Comparison of ENCODE assay signal across 23 cellular contexts in genomic region chr12:24773996-24774395, GRCh38.
"Had no signal": no experiment of that assay in that cellular context is flagged by ENCODE, and none has a peak within 500 bp of the region (broad histone marks: within the 10 kb centered on the region; RNA-seq: fewer than 3 reads in every experiment).

No MANE protein-coding gene starts in this region.

- H3K4me3 ChIP-seq: esophagus muscularis mucosa had no signal

- DNase-seq: activated CD4-positive, alpha-beta memory T cell treated with anti-CD3 and anti-CD28 coated beads, Interleukin-2, amount 10 ng/mL, durations not matched to agents 7 days and 5 days; activated CD4-positive, alpha-beta T cell treated with anti-CD3 and anti-CD28 coated beads for 1 hour; activated CD4-positive, alpha-beta T cell treated with anti-CD3 and anti-CD28 coated beads for 4 hours; activated CD4-positive, alpha-beta T cell treated with anti-CD3 and anti-CD28 coated beads, Interleukin-2, amount 10 ng/mL, durations not matched to agents 7 days and 5 days; activated CD4-positive, alpha-beta T cell treated with anti-CD3 and anti-CD28 coated beads, Interleukin-2, amount 50 U/mL, for 4 hours; activated effector memory CD4-positive, alpha-beta T cell treated with Interleukin-2 at 50 U/mL for 16 hours; activated gamma-delta T cell treated with Interleukin-2 at 50 U/mL for 16 hours; activated naive CD4-positive, alpha-beta T cell treated with anti-CD3 and anti-CD28 coated beads, Interleukin-2, amount 50 U/mL, for 16 hours; activated naive CD4-positive, alpha-beta T cell treated with Interleukin-2 at 50 U/mL for 16 hours; activated T-cell treated with anti-CD3 and anti-CD28 coated beads, Interleukin-2, amount 50 U/mL, for 4 hours; amniotic stem cell; anterior cingulate cortex; brain microvascular endothelial cell; cortex of kidney; dermis blood vessel endothelial cell; effector CD4-positive, alpha-beta T cell; effector memory CD8-positive, alpha-beta T cell; erythroblast; foreskin fibroblast; head of caudate nucleus; T-helper 2 cell had no signal

- H3K9me3 ChIP-seq: esophagus muscularis mucosa had no signal

- H3K27me3 ChIP-seq: brain microvascular endothelial cell, esophagus muscularis mucosa had no signal

- H3K27ac ChIP-seq: brain microvascular endothelial cell, esophagus muscularis mucosa, VCaP had no signal

- H3K36me3 ChIP-seq: brain microvascular endothelial cell, esophagus muscularis mucosa had no signal
